Comparison of ENCODE assay signal across 30 cellular contexts in the genomic region with DNA sequence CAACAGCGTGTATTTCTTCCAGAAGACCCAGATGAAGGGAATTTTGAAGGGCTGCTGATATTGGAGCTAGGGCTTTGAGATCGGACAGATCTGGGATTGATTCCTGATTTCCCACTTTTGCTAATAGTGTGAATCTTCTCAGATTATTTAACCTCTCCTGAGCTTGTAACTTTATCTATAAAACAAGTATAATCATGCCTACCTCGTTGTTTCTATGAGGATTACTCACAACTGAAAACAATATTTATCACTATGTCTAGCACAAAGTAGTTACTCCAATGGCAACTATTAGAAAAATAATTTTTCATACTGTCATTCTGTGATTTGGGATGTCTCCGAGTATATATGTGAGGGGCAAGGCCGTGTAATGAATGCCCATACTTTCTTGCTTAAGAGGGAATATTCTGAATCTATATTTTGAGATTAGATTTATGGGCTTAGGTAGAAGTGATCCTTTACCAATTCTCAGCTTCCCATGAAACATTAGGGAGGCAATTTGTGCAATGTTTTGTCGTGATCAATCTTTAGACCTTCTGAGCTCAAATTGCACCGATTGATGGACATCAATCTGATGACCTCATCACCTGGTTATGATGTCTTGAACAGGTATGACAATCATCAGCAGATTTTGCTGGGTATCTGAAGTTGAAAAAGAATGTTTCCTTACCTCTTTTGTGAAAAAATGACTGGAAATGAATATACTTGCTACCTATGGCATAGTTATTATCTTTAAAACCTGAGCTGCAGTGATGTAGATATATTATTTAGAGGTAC.
"Had no signal": no experiment of that assay in that cellular context is flagged by ENCODE, and none has a peak within 500 bp of the region (broad histone marks: within the 10 kb centered on the region; RNA-seq: fewer than 3 reads in every experiment).

No MANE protein-coding gene starts in this region.

- H3K27me3 ChIP-seq: brain microvascular endothelial cell, cardiac muscle cell, Peyer's patch, SJCRH30 had no signal

- H3K36me3 ChIP-seq: brain microvascular endothelial cell, cardiac muscle cell, Peyer's patch, SJCRH30 had no signal

- H3K4me1 ChIP-seq: Peyer's patch, SJCRH30 had no signal

- FAIRE-seq: TTC549 had no signal

- H3K4me3 ChIP-seq: cardiac muscle cell, Peyer's patch, SJCRH30, SK-N-MC had no signal

- H3K27ac ChIP-seq: brain microvascular endothelial cell, cardiac muscle cell, Peyer's patch, SJCRH30, SK-N-MC had no signal

- DNase-seq: activated CD4-positive, alpha-beta T cell treated with anti-CD3 and anti-CD28 coated beads, Interleukin-2, amount 10 ng/mL, durations not matched to agents 24 days and 14 days; activated CD4-positive, alpha-beta T cell treated with anti-CD3 and anti-CD28 coated beads, Interleukin-2, amount 50 U/mL, for 4 hours; activated CD8-positive, alpha-beta T cell treated with anti-CD3 and anti-CD28 coated beads for 36 hours; activated effector memory CD4-positive, alpha-beta T cell treated with anti-CD3 and anti-CD28 coated beads, Interleukin-2, amount 50 U/mL, for 16 hours; activated naive CD4-positive, alpha-beta T cell; activated naive CD4-positive, alpha-beta T cell treated with anti-CD3 and anti-CD28 coated beads, Interleukin-2, amount 50 U/mL, for 16 hours; activated naive CD8-positive, alpha-beta T cell treated with anti-CD3 and anti-CD28 coated beads for 36 hours; activated T-cell treated with anti-CD3 and anti-CD28 coated beads, Interleukin-2, amount 50 U/mL, for 1 hour; activated T-cell treated with anti-CD3 and anti-CD28 coated beads, Interleukin-2, amount 50 U/mL, for 72 hours; amniotic stem cell; aorta; brain microvascular endothelial cell; NCI-H1048; NCI-H1105 treated with DMSO at 0.1 percent for 48 hours; NCI-H1436 treated with DMSO at 0.1 percent for 48 hours; NCI-H1694 treated with DMSO at 0.1 percent for 48 hours; NCI-H2029; NCI-H345; NCI-H524 treated with DMSO at 0.1 percent for 48 hours; NK-92 treated with Interleukin-12 subunit alpha and Interleukin-12 subunit beta, amount 100 ng/mL, for 24 hours; PC-3; Peyer's patch; RPMI8226; SHP77; SJCRH30; T1000 had no signal

- ATAC-seq: activated CD8-positive, alpha-beta T cell treated with anti-CD3 and anti-CD28 coated beads for 36 hours; activated T-cell treated with anti-CD3 and anti-CD28 coated beads, Interleukin-2, amount 50 U/mL, for 72 hours; activated T-helper 17 cell treated with anti-CD3 and anti-CD28 coated beads, Interleukin-2, amount 50 U/mL, for 72 hours; PC-3 had no signal

- H3K9me3 ChIP-seq: Peyer's patch, SJCRH30 had no signal
